Comparison of ENCODE assay signal across 19 cellular contexts in the genomic region with DNA sequence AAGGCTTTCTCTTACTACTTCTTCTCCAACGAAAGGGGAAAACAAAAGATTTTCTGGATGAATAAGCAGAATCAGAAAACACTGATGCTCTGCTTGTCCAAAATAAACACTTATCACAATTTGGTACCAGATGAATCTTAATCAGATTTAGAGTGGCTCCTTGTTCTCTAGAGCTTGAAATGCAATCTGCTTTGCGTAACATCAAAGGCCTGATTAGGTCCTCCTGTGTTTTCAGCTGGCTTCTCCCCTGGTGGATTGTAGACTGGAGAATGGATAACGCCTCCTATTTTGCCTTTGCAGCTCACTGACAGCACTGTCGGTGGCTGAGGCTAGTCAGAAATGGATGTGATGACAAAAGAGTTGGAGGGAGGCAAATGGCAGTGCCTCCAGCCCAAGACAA.
DNase-seq lines count a peak whose midpoint lies in the region; ATAC-seq, FAIRE-seq and TF ChIP-seq lines count a peak whose summit lies in the region.
"Had no signal": no experiment of that assay in that cellular context is flagged by ENCODE, and none has a peak within 500 bp of the region (broad histone marks: within the 10 kb centered on the region; RNA-seq: fewer than 3 reads in every experiment).

No MANE protein-coding gene starts in this region.

- H3K9me3 ChIP-seq in neural progenitor cell (ENCODE audit: low read depth) = no peaks in the 10 kb centered on the region
- H3K9me3 ChIP-seq: HAP-1 had no signal

- H3K27ac ChIP-seq in neural progenitor cell = no peak overlapping the region
- H3K27ac ChIP-seq: RWPE1 had no signal

- no peak overlapping the region for H3K27ac Mint-ChIP-seq in neural progenitor cell
- H3K27ac Mint-ChIP-seq: CD4-positive, alpha-beta memory T cell had no signal

- no peaks in the 10 kb centered on the region for H3K36me3 Mint-ChIP-seq in neural progenitor cell
- H3K36me3 Mint-ChIP-seq: CD4-positive, alpha-beta memory T cell had no signal

- TF ChIP-seq POLR2A in GM12891 (IDR thresholded peaks at IDR 0.05; ENCODE audit: low read depth, low read length) = no peak

- peak; percentile 8 for DNase-seq in NCI-H1105 treated with DMSO at 0.1 percent for 48 hours (lab: John Stamatoyannopoulos, UW)
- DNase-seq in NCI-H1105 (lab: John Stamatoyannopoulos, UW) = no peak
- peak; percentile 58 for DNase-seq in NCI-H345 (lab: John Stamatoyannopoulos, UW)
- peak; percentile 13 for DNase-seq in neural progenitor cell (ENCODE audit: low spot score)
- DNase-seq in GM12891 (ENCODE audit: insufficient read length, low spot score) = no peak
- no peak for DNase-seq in foreskin melanocyte
- DNase-seq: 8988T; CD4-positive, alpha-beta memory T cell; GDM1; NCI-H1092 treated with DMSO at 0.1 percent for 48 hours; NCI-H2029; NCI-H526 treated with DMSO at 0.1 percent for 48 hours; PC-3 had no signal

- H3K9me3 Mint-ChIP-seq in neural progenitor cell = no peaks in the 10 kb centered on the region

- H3K4me1 Mint-ChIP-seq in neural progenitor cell = peaks cover 2% of the 10 kb centered on the region
- H3K4me1 Mint-ChIP-seq: CD4-positive, alpha-beta memory T cell had no signal

- no peak overlapping the region for H3K4me3 Mint-ChIP-seq in neural progenitor cell
- H3K4me3 Mint-ChIP-seq: CD4-positive, alpha-beta memory T cell had no signal

- no peaks in the 10 kb centered on the region for H3K36me3 ChIP-seq in neural progenitor cell
- H3K36me3 ChIP-seq: HAP-1 had no signal

- no peak for FAIRE-seq in GM12891 (lab: Jason Lieb, UNC)
- FAIRE-seq: GM12878, GM18507 had no signal

- H3K79me2 ChIP-seq in neural progenitor cell (ENCODE audit: low read depth) = no peaks in the 10 kb centered on the region

- H3K9ac ChIP-seq in neural progenitor cell = no peak overlapping the region

- no peak overlapping the region for H3K4me2 ChIP-seq in neural progenitor cell

- H2AFZ ChIP-seq in neural progenitor cell (replicated peaks) = no peak overlapping the region

- no peak for ATAC-seq in SK-N-SH treated with all-trans-retinoic acid at 6 μM for 48 hours
- ATAC-seq in HG03175 (IDR thresholded peaks at IDR 0.05; ENCODE audit: unreplicated experiment) = no peak
- ATAC-seq: GM12878, PC-3 had no signal

- peaks cover 3% of the 10 kb centered on the region for H3K4me1 ChIP-seq in neural progenitor cell
- H3K4me1 ChIP-seq: HAP-1 had no signal

- no peak for TF ChIP-seq CTCF in neural progenitor cell (IDR thresholded peaks at IDR 0.05)

- H3K27me3 ChIP-seq in neural progenitor cell = no peaks in the 10 kb centered on the region

- no peaks in the 10 kb centered on the region for H3K27me3 Mint-ChIP-seq in neural progenitor cell (ENCODE audit: insufficient read depth, low read depth)
- H3K27me3 Mint-ChIP-seq: CD4-positive, alpha-beta memory T cell had no signal

- H4K20me1 ChIP-seq in neural progenitor cell (ENCODE audit: low read depth) = no peaks in the 10 kb centered on the region

- H3F3A ChIP-seq in neural progenitor cell (ENCODE audit: low read depth) = no peaks in the 10 kb centered on the region

- H3K4me3 ChIP-seq in neural progenitor cell = no peak overlapping the region
- H3K4me3 ChIP-seq: GM12878, HAP-1 had no signal

TF ChIP-seq in SK-N-SH treated with all-trans-retinoic acid at 6 μM for 48 hours, 23 proteins besides CTCF, POLR2A, EP300 and RAD21:
- peak; percentile 77; the same call in 1 of the 2 replicates for TF ChIP-seq TCF4 (CRISPR knock-in tag; IDR thresholded peaks at IDR 0.05; ENCODE audit: borderline replicate concordance)
- TF ChIP-seq, protein P1, sequence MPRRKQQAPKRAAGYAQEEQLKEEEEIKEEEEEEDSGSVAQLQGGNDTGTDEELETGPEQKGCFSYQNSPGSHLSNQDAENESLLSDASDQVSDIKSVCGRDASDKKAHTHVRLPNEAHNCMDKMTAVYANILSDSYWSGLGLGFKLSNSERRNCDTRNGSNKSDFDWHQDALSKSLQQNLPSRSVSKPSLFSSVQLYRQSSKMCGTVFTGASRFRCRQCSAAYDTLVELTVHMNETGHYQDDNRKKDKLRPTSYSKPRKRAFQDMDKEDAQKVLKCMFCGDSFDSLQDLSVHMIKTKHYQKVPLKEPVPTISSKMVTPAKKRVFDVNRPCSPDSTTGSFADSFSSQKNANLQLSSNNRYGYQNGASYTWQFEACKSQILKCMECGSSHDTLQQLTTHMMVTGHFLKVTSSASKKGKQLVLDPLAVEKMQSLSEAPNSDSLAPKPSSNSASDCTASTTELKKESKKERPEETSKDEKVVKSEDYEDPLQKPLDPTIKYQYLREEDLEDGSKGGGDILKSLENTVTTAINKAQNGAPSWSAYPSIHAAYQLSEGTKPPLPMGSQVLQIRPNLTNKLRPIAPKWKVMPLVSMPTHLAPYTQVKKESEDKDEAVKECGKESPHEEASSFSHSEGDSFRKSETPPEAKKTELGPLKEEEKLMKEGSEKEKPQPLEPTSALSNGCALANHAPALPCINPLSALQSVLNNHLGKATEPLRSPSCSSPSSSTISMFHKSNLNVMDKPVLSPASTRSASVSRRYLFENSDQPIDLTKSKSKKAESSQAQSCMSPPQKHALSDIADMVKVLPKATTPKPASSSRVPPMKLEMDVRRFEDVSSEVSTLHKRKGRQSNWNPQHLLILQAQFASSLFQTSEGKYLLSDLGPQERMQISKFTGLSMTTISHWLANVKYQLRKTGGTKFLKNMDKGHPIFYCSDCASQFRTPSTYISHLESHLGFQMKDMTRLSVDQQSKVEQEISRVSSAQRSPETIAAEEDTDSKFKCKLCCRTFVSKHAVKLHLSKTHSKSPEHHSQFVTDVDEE (CRISPR knock-in tag; IDR thresholded peaks at IDR 0.05) = peak; percentile 56; the same call in 1 of the 2 replicates
- TF ChIP-seq CSDC2 (CRISPR knock-in tag; IDR thresholded peaks at IDR 0.05) = no peak
- TF ChIP-seq ZNF70 (CRISPR knock-in tag; IDR thresholded peaks at IDR 0.05) = peak; percentile 30; the same call in 1 of the 2 replicates

TF ChIP-seq in GM12891, 5 proteins besides CTCF, POLR2A, EP300 and RAD21:
- TF ChIP-seq POLR2AphosphoS5 (IDR thresholded peaks at IDR 0.05; ENCODE audit: low read depth, low read length) (no peak), PAX5 (IDR thresholded peaks at IDR 0.05; ENCODE audit: insufficient read depth, low read length, severe bottlenecking) (no peak), SPI1 (IDR thresholded peaks at IDR 0.05; ENCODE audit: low read depth, low read length) (no peak), POU2F2 (IDR thresholded peaks at IDR 0.05; ENCODE audit: low read depth, low read length) (no peak), TAF1 (IDR thresholded peaks at IDR 0.05; ENCODE audit: low read depth, low read length) (no peak)
TF ChIP-seq in GM12891: peak in this region for 0.

Comparison
In these comparisons a context has a peak if more than half of its experiments do, and no peak if none do; other contexts are left out.
1. DNase-seq: peak in NCI-H1105 treated with DMSO at 0.1 percent for 48 hours (single experiment), NCI-H345 (single experiment) and neural progenitor cell (single experiment); none in NCI-H1105 (single experiment), GM12891 (single experiment) and foreskin melanocyte (single experiment).